7 cellular contexts compared by ENCODE assay signal in the genomic region with DNA sequence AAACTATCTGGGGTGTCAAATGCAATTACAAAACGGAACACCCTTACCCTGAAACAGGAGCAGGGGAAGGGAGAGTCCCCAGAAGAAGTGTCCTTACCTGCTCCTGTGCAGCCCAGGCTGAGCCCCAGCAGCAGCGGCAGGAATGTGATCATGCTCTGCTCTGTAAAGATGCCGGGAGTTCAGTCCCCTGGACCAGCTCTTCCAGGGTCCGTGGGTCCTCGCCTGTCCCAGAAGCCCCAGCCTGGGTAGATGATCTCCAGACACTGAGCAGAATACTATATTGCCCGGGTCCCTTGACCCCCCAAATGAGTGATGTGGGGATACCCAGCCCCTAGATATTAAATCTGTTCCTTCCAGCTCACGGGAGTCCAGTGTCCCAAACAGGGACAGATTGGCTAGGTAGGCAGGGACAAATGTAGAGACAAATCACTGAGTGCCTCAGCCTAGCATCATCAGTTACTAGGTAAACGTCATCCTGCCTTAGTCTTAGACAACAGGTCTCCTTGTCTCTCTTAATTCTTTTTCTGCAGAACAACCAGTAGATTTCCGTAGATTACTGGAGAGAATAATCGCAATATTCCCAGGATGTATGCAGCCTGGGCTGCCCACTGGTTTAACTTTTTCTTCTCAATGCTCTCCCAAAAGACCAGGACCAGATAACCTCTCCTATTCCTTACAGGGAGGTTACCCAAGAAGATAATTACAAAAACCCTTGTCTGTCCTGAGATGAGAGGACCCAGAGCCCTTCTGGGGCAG. TPM values are rescaled to one million over a fixed set of nuclear protein-coding genes. Genes with fewer than 3 reads are reported as not detected.
DNase-seq lines count a peak whose midpoint lies in the region; ATAC-seq and TF ChIP-seq lines count a peak whose summit lies in the region.

A gene (minus strand): TSS at position 373 of the 756 bp plus-strand sequence. CDS start 221 bp downstream, at position 152.

- no peaks in the 10 kb centered on the region for H3K9me3 ChIP-seq in IMR-90 (ENCODE audit: control insufficient read depth, insufficient read depth, low read length)

- H3K4me3 ChIP-seq in IMR-90 (ENCODE audit: insufficient read depth, low read depth, low read length) (peak within 1 kb of the TSS; percentile 2; the same call in 1 of the 2 replicates), brain microvascular endothelial cell (ENCODE audit: low read depth, low read length) (no peak within 1 kb of the TSS), retinal pigment epithelial cell (ENCODE audit: low read length) (peak within 1 kb of the TSS; percentile 26)

- BruUV-seq in IMR-90 (replicated peaks; lab: Mats Ljungman, UMichigan), result no TSS peak

- no peak within 1 kb of the TSS for H3K14ac ChIP-seq in IMR-90 (replicated peaks; ENCODE audit: low read depth, low read length)

- ATAC-seq in GM21528 (IDR thresholded peaks at IDR 0.05; ENCODE audit: low FRiP score, unreplicated experiment) (peak; percentile 48), IMR-90 (ENCODE audit: low read depth) (peak; percentile 93)

- H2BK20ac ChIP-seq in IMR-90 (ENCODE audit: low read depth, low read length), result no peak within 1 kb of the TSS

- no peak within 1 kb of the TSS for H2BK5ac ChIP-seq in IMR-90 (ENCODE audit: low read depth, low read length, poor library complexity, severe bottlenecking)

- TF ChIP-seq CTCF in GM10266 (IDR thresholded peaks at IDR 0.05; ENCODE audit: control insufficient read depth, insufficient read depth, low read depth, missing control alignments), result no peak
- no peak for TF ChIP-seq CTCF in IMR-90 (conservative IDR thresholded peaks at IDR 0.05; ENCODE audit: low read depth, low read length)
- no peak for TF ChIP-seq CTCF in brain microvascular endothelial cell (IDR thresholded peaks at IDR 0.05; ENCODE audit: low read depth, low read length, missing control alignments)
- no peak for TF ChIP-seq CTCF in retinal pigment epithelial cell (conservative IDR thresholded peaks at IDR 0.05; ENCODE audit: low read depth, low read length)

- no peak within 1 kb of the TSS for H4K91ac ChIP-seq in IMR-90 (ENCODE audit: insufficient read depth, low read depth, low read length)

- POLR2A ChIA-PET in IMR-90 (lab: Charles Lee; ENCODE audit: unreplicated experiment), result interaction anchor here (0.6 kb wide), 1 partner anchor 30 kb away, joined by 5 read pairs; no protein-coding TSS in a partner anchor

- H3K27ac ChIP-seq in IMR-90 (ENCODE audit: insufficient read depth, low read length), result no peak within 1 kb of the TSS
- no peak within 1 kb of the TSS for H3K27ac ChIP-seq in brain microvascular endothelial cell

- H4K8ac ChIP-seq in IMR-90 (ENCODE audit: low read depth in 2 of 2, low read length in 2 of 2), result no peak within 1 kb of the TSS

- H2BK15ac ChIP-seq in IMR-90 (ENCODE audit: low read depth, low read length), result no peak within 1 kb of the TSS

- H2AFZ ChIP-seq in IMR-90 (replicated peaks; ENCODE audit: low read length, poor library complexity), result peak within 1 kb of the TSS; percentile 77

- DNase-seq in GM10266 (ENCODE audit: extremely low spot score) (peak; percentile 87), IMR-90 (peak; percentile 73), SW480 (ENCODE audit: low spot score) (peak; percentile 75), brain microvascular endothelial cell (peak; percentile 58), iPS DF 19.7 (ENCODE audit: low read depth, low spot score) (peak; percentile 75), retinal pigment epithelial cell (ENCODE audit: low read depth) (peak; percentile 30)

- H3K27me3 ChIP-seq in IMR-90 (ENCODE audit: control insufficient read depth, insufficient read depth, low read length) (peaks cover 7% of the 10 kb centered on the region), brain microvascular endothelial cell (replicated peaks) (peaks cover 16% of the 10 kb centered on the region)

- H3K36me3 ChIP-seq in IMR-90 (ENCODE audit: control insufficient read depth, insufficient read depth, low read length) (no peaks in the 10 kb centered on the region), brain microvascular endothelial cell (replicated peaks) (no peaks in the 10 kb centered on the region)

- H3K4me2 ChIP-seq in IMR-90 (ENCODE audit: low read depth, low read length), result peak within 1 kb of the TSS; percentile 9; the same call in 1 of the 2 replicates

- TF ChIP-seq RAD21 in IMR-90 (IDR thresholded peaks at IDR 0.05; ENCODE audit: low read length), result no peak

- intact Hi-C loops in IMR-90 (cut with micrococcal nuclease), result no loop called here

- CTCF ChIA-PET in IMR-90 (lab: Yijun Ruan, JAX), result interaction anchor here (1.3 kb wide), 1 partner anchor 12 kb away, joined by 5 read pairs; a partner anchor contains a TSS

- no peak within 1 kb of the TSS for H3K56ac ChIP-seq in IMR-90 (ENCODE audit: extremely low read depth, insufficient read depth, low read length)

- dilution Hi-C loops in IMR-90 (cut with HindIII; ENCODE audit: low sequenced_read_pairs, unreplicated experiment), result no loop called here

- no peak for TF ChIP-seq POLR2A in IMR-90 (IDR thresholded peaks at IDR 0.05; ENCODE audit: low read depth, low read length)

- peaks cover 6% of the 10 kb centered on the region for H3K9me1 ChIP-seq in IMR-90 (ENCODE audit: insufficient read depth, low read length)

- H3K9ac ChIP-seq in IMR-90 (ENCODE audit: low read depth, low read length), result no peak within 1 kb of the TSS

- in situ Hi-C loops in IMR-90 (cut with MboI; ENCODE audit: low sequenced_read_pairs), result no loop called here
- in situ Hi-C loops in brain microvascular endothelial cell (cut with HindIII; ENCODE audit: low pct_ligation_motif_present, low sequenced_read_pairs), result no loop called here

- no peak within 1 kb of the TSS for H2AK9ac ChIP-seq in IMR-90 (replicated peaks; ENCODE audit: low read depth, low read length, poor library complexity)

- no peak within 1 kb of the TSS for H3K18ac ChIP-seq in IMR-90 (ENCODE audit: low read depth, low read length)

- peaks cover 9% of the 10 kb centered on the region for H3K4me1 ChIP-seq in IMR-90 (ENCODE audit: control insufficient read depth, insufficient read depth, low read length)

- H2AK5ac ChIP-seq in IMR-90 (ENCODE audit: low read depth, low read length), result no peak within 1 kb of the TSS

- no peak within 1 kb of the TSS for H3K4ac ChIP-seq in IMR-90 (ENCODE audit: low read depth, low read length)

- H2BK120ac ChIP-seq in IMR-90 (ENCODE audit: low read depth, low read length), result no peak within 1 kb of the TSS

- H3K23ac ChIP-seq in IMR-90 (ENCODE audit: low read depth, low read length), result no peak within 1 kb of the TSS

- WGBS in IMR-90 (ENCODE audit: extremely low coverage in 2 of 2, insufficient read length in 1 of 2), 2 experiments, result no CpG with 5 or more reads among the region's 10 CpGs

- no peaks in the 10 kb centered on the region for H3K79me1 ChIP-seq in IMR-90 (ENCODE audit: low read depth in 1 of 2, low read length in 2 of 2)

- no peaks in the 10 kb centered on the region for H4K20me1 ChIP-seq in IMR-90 (ENCODE audit: insufficient read depth, low read length)

- H4K5ac ChIP-seq in IMR-90 (ENCODE audit: low read depth, low read length), result no peak within 1 kb of the TSS

TF ChIP-seq in IMR-90, 13 proteins besides CTCF, POLR2A, EP300 and RAD21:
- no peak for TF ChIP-seq MAZ (IDR thresholded peaks at IDR 0.05; ENCODE audit: borderline replicate concordance, low read depth, low read length)
- TF ChIP-seq RFX5 (IDR thresholded peaks at IDR 0.05; ENCODE audit: low read depth, low read length), result peak; percentile 99

RNA-seq across cellular contexts. Expression of the gene that starts here (rescaled TPM):
- 0.18 and 0.28 TPM in 2 replicates for total RNA-seq in IMR-90 (2012; rRNA removed)
- 0.19 and 0.20 TPM in 2 replicates for polyA plus RNA-seq in IMR-90 (2012; rRNA removed)
- polyA plus RNA-seq in IMR-90 (2012; cell fraction: cytosol; rRNA removed), result 0.10 and 0.18 TPM in 2 replicates
- polyA plus RNA-seq in IMR-90 (2012; cell fraction: nucleus; rRNA removed; ENCODE audit: low replicate concordance), result 0.14 and 0.15 TPM in 2 replicates

Comparison
In these comparisons a context has a peak if more than half of its experiments do, and no peak if none do; other contexts are left out.
1. Peak in DNase-seq, ATAC-seq, H3K4me3 ChIP-seq and H3K4me2 ChIP-seq in IMR-90; RNA of the gene not detected or under 1 TPM.
2. DNase-seq: peak in every context shown above with its lines; median percentile 87 in GM10266; 75 in SW480; 75 in iPS DF 19.7; 73 in IMR-90; 58 in brain microvascular endothelial cell; 30 in retinal pigment epithelial cell.